Comparison of ENCODE assay signal across 21 cellular contexts in the genomic region with DNA sequence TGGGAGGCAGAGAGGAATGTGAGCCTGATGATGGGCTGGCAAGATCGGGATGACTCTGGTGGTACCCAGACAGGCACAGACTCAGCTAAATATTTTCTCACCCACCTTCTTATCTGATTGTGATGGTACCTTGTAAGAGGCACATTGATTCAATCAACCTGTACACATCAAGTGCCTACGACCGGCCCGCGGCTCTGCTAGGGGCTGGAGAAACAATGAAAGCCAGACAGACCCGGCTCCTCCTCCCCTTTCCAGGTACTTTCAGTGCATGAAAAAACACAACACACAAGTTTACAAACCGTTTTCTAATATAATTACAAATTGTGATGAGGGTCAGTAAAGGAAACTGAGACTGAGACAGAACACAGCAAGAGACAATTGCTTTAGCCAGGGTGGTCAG.
"Had no signal": no experiment of that assay in that cellular context is flagged by ENCODE, and none has a peak within 500 bp of the region (broad histone marks: within the 10 kb centered on the region; RNA-seq: fewer than 3 reads in every experiment).

No MANE protein-coding gene starts in this region.

- H3K36me3 Mint-ChIP-seq: naive thymus-derived CD4-positive, alpha-beta T cell; natural killer cell; stimulated activated effector memory CD8-positive, alpha-beta T cell treated with anti-CD3 and anti-CD28 coated beads, Interleukin-12 subunit alpha, Interleukin-12 subunit beta, amount 100 ng/mL, for 72 hours; stimulated activated naive B cell treated with anti-CD40 and anti-IgM and Interleukin-4, amounts not matched to agents 10 μg/mL and 1 μg/mL and 100 μg/mL, for 72 hours had no signal

- H3K4me1 Mint-ChIP-seq: naive thymus-derived CD4-positive, alpha-beta T cell; natural killer cell; stimulated activated effector memory CD8-positive, alpha-beta T cell treated with anti-CD3 and anti-CD28 coated beads, Interleukin-12 subunit alpha, Interleukin-12 subunit beta, amount 100 ng/mL, for 72 hours had no signal

- H3K27ac Mint-ChIP-seq: naive thymus-derived CD4-positive, alpha-beta T cell; natural killer cell; nephron; stimulated activated effector memory CD8-positive, alpha-beta T cell treated with anti-CD3 and anti-CD28 coated beads, Interleukin-12 subunit alpha, Interleukin-12 subunit beta, amount 100 ng/mL, for 72 hours; stimulated activated naive B cell treated with anti-CD40 and anti-IgM and Interleukin-4, amounts not matched to agents 10 μg/mL and 1 μg/mL and 100 μg/mL, for 72 hours; stimulated activated naive CD8-positive, alpha-beta T cell treated with anti-CD3 and anti-CD28 coated beads, Interleukin-15, Interleukin-2, amounts not matched to agents 100 ng/mL and 50 ng/mL, for 24 hours had no signal

- H3K27me3 Mint-ChIP-seq: stimulated activated naive CD8-positive, alpha-beta T cell treated with anti-CD3 and anti-CD28 coated beads, Interleukin-15, Interleukin-2, amounts not matched to agents 100 ng/mL and 50 ng/mL, for 24 hours had no signal

- DNase-seq: naive thymus-derived CD4-positive, alpha-beta T cell; natural killer cell; nucleus accumbens; pancreas; right cardiac atrium; right lobe of liver; sigmoid colon; small intestine; stimulated activated CD4-positive, alpha-beta T cell treated with anti-CD3 and anti-CD28 coated beads, Interleukin-15, amount 100 ng/mL, for 24 hours; stimulated activated CD4-positive, alpha-beta T cell treated with anti-CD3 and anti-CD28 coated beads, Interleukin-2, amount 100 ng/mL, for 24 hours; stimulated activated CD4-positive, alpha-beta T cell treated with anti-CD3 and anti-CD28 coated beads, Interleukin-2, amount 100 ng/mL, for 48 hours; stimulated activated CD4-positive, alpha-beta T cell treated with anti-CD3 and anti-CD28 coated beads, Interleukin-4, amount 100 ng/mL, for 24 hours; stimulated activated naive B cell treated with anti-CD40 and anti-IgM and Interleukin-4, amounts not matched to agents 10 μg/mL and 1 μg/mL and 100 μg/mL, for 72 hours; stimulated activated naive CD4-positive, alpha-beta T cell treated with Interleukin-2 at 50 U/mL for 16 hours; stomach; thyroid gland; trophoblast cell; upper lobe of left lung had no signal

- H3K9me3 Mint-ChIP-seq: naive thymus-derived CD4-positive, alpha-beta T cell; natural killer cell; nephron; stimulated activated effector memory CD8-positive, alpha-beta T cell treated with anti-CD3 and anti-CD28 coated beads, Interleukin-12 subunit alpha, Interleukin-12 subunit beta, amount 100 ng/mL, for 72 hours; stimulated activated naive B cell treated with anti-CD40 and anti-IgM and Interleukin-4, amounts not matched to agents 10 μg/mL and 1 μg/mL and 100 μg/mL, for 72 hours; stimulated activated naive CD8-positive, alpha-beta T cell treated with anti-CD3 and anti-CD28 coated beads, Interleukin-15, Interleukin-2, amounts not matched to agents 100 ng/mL and 50 ng/mL, for 24 hours had no signal

- H3K4me3 Mint-ChIP-seq: naive thymus-derived CD4-positive, alpha-beta T cell; natural killer cell; nephron; stimulated activated effector memory CD8-positive, alpha-beta T cell treated with anti-CD3 and anti-CD28 coated beads, Interleukin-12 subunit alpha, Interleukin-12 subunit beta, amount 100 ng/mL, for 72 hours; stimulated activated naive B cell treated with anti-CD40 and anti-IgM and Interleukin-4, amounts not matched to agents 10 μg/mL and 1 μg/mL and 100 μg/mL, for 72 hours; stimulated activated naive CD8-positive, alpha-beta T cell treated with anti-CD3 and anti-CD28 coated beads, Interleukin-15, Interleukin-2, amounts not matched to agents 100 ng/mL and 50 ng/mL, for 24 hours had no signal
